In genomic region chr5:72821776-72822175, GRCh38 we compare ENCODE assay signal across 22 cellular contexts. TPM values are rescaled to one million over a fixed set of nuclear protein-coding genes. Genes with fewer than 3 reads are reported as not detected.
DNase-seq lines count a peak whose midpoint lies in the region; TF ChIP-seq lines count a peak whose summit lies in the region.
"Had no signal": no experiment of that assay in that cellular context is flagged by ENCODE, and none has a peak within 500 bp of the region (broad histone marks: within the 10 kb centered on the region; RNA-seq: fewer than 3 reads in every experiment).

No MANE protein-coding gene starts in this region.

- H3K27ac Mint-ChIP-seq in dendritic cell treated with granulocyte-macrophage colony-stimulating factor and Interleukin-4, amounts not matched to agents 40 ng/mL and 50 ng/mL, for 4 days, result no peak overlapping the region
- H3K27ac Mint-ChIP-seq: endodermal cell, naive B cell had no signal

- H3K9me3 Mint-ChIP-seq in dendritic cell treated with granulocyte-macrophage colony-stimulating factor and Interleukin-4, amounts not matched to agents 40 ng/mL and 50 ng/mL, for 4 days, result no peaks in the 10 kb centered on the region
- H3K9me3 Mint-ChIP-seq: endodermal cell, naive B cell had no signal

- no peak overlapping the region for H3K4me3 ChIP-seq in BLaER1 treated with 17β-estradiol and CSF1 and Interleukin-3, amounts not matched to agents 10 nM and 100 nM
- no peak overlapping the region for H3K4me3 ChIP-seq in dorsolateral prefrontal cortex
- H3K4me3 ChIP-seq: colonic mucosa, skin epidermis, suprapubic skin, uterus had no signal

- peaks cover 0 to 23% (median 8%) of the 10 kb centered on the region in 11 experiments; a peak in 8 of 22 replicates for H3K36me3 ChIP-seq in BLaER1 treated with 17β-estradiol and CSF1 and Interleukin-3, amounts not matched to agents 10 nM and 100 nM
- H3K36me3 ChIP-seq: colonic mucosa, suprapubic skin, uterus had no signal

- no peaks in the 10 kb centered on the region for H3K27me3 ChIP-seq in BLaER1 treated with 17β-estradiol and CSF1 and Interleukin-3, amounts not matched to agents 10 nM and 100 nM
- H3K27me3 ChIP-seq in dorsolateral prefrontal cortex, result no peaks in the 10 kb centered on the region
- H3K27me3 ChIP-seq: colonic mucosa, suprapubic skin, uterus had no signal

- H3K4me1 ChIP-seq in BLaER1 treated with 17β-estradiol and CSF1 and Interleukin-3, amounts not matched to agents 10 nM and 100 nM, result peaks cover 26 to 50% (median 41%) of the 10 kb centered on the region in 10 experiments
- H3K4me1 ChIP-seq: uterus had no signal

- peak overlapping the region in 10 of 11 experiments; percentile 25 to 87 (median 38); a peak in 16 of 22 replicates for H3K4me2 ChIP-seq in BLaER1 treated with 17β-estradiol and CSF1 and Interleukin-3, amounts not matched to agents 10 nM and 100 nM

- no peaks in the 10 kb centered on the region for H3K9me3 ChIP-seq in BLaER1 treated with 17β-estradiol and CSF1 and Interleukin-3, amounts not matched to agents 10 nM and 100 nM (replicated peaks in 1 of 11)
- H3K9me3 ChIP-seq: colonic mucosa, suprapubic skin, uterus had no signal

- peaks cover 6% of the 10 kb centered on the region for H3K36me3 Mint-ChIP-seq in dendritic cell treated with granulocyte-macrophage colony-stimulating factor and Interleukin-4, amounts not matched to agents 40 ng/mL and 50 ng/mL, for 4 days (ENCODE audit: low read depth)
- H3K36me3 Mint-ChIP-seq: naive B cell had no signal

- H3K27ac ChIP-seq in BLaER1 treated with 17β-estradiol and CSF1 and Interleukin-3, amounts not matched to agents 10 nM and 100 nM, result peak overlapping the region in 2 of 11 experiments; percentile 29 to 30; a peak in 2 of 22 replicates
- no peak overlapping the region for H3K27ac ChIP-seq in dorsolateral prefrontal cortex
- H3K27ac ChIP-seq: colonic mucosa, skin epidermis, suprapubic skin, uterus had no signal

- H4K20me1 ChIP-seq in BLaER1 treated with 17β-estradiol and CSF1 and Interleukin-3, amounts not matched to agents 10 nM and 100 nM, result peaks cover 0 to 63% (median 11%) of the 10 kb centered on the region in 11 experiments; a peak in 9 of 22 replicates

- intact Hi-C loops in dendritic cell treated with granulocyte-macrophage colony-stimulating factor and Interleukin-4, amounts not matched to agents 40 ng/mL and 50 ng/mL, for 4 days (cut with micrococcal nuclease), result no loop called here
- intact Hi-C loops in dorsolateral prefrontal cortex (cut with DNase I), result no loop called here

- peak overlapping the region; percentile 14 for H3K4me3 Mint-ChIP-seq in dendritic cell treated with granulocyte-macrophage colony-stimulating factor and Interleukin-4, amounts not matched to agents 40 ng/mL and 50 ng/mL, for 4 days
- H3K4me3 Mint-ChIP-seq: endodermal cell, naive B cell had no signal

- H3K27me3 Mint-ChIP-seq in dendritic cell treated with granulocyte-macrophage colony-stimulating factor and Interleukin-4, amounts not matched to agents 40 ng/mL and 50 ng/mL, for 4 days, result no peaks in the 10 kb centered on the region
- H3K27me3 Mint-ChIP-seq: naive B cell had no signal

- H3K4me1 Mint-ChIP-seq in dendritic cell treated with granulocyte-macrophage colony-stimulating factor and Interleukin-4, amounts not matched to agents 40 ng/mL and 50 ng/mL, for 4 days (ENCODE audit: low read depth), result peaks cover 10% of the 10 kb centered on the region

- TF ChIP-seq CTCF in dorsolateral prefrontal cortex (IDR thresholded peaks at IDR 0.05 in 54 of 56, conservative IDR thresholded peaks at IDR 0.05 in 2 of 56; ENCODE audit: low read depth in 1 of 56, partially characterized antibody in 56 of 56), result no peak

- DNase-seq in OCI-M1 (lab: John Stamatoyannopoulos, UW) (peak; percentile 38), myocyte (ENCODE audit: low read depth) (peak; percentile 1), NCI-H774 (lab: John Stamatoyannopoulos, UW) (no peak), dorsolateral prefrontal cortex (no peak), SK-N-DZ (ENCODE audit: low spot score) (no peak)
- DNase-seq in stimulated activated naive CD4-positive, alpha-beta T cell treated with Interleukin-2 at 50 U/mL for 16 hours (lab: John Stamatoyannopoulos, UW), result no peak
- DNase-seq: activated CD4-positive, alpha-beta T cell treated with anti-CD3 and anti-CD28 coated beads for 1 hour; activated gamma-delta T cell; C1 segment of cervical spinal cord; colonic mucosa; endodermal cell; naive B cell; NCI-H1105; NCI-H2029; nucleus accumbens; stimulated activated CD4-positive, alpha-beta T cell treated with anti-CD3 and anti-CD28 coated beads, Interleukin-2, amount 100 ng/mL, for 24 hours; T-helper 1 cell; uterus had no signal

- no peak overlapping the region for H3K9ac ChIP-seq in BLaER1 treated with 17β-estradiol and CSF1 and Interleukin-3, amounts not matched to agents 10 nM and 100 nM

RNA-seq across cellular contexts. Expression of gene TNPO1, which starts 5.3 kb away (rescaled TPM):
- total RNA-seq in myocyte, result 295 and 409 TPM in 2 replicates
- 79.9 TPM for polyA plus RNA-seq in myocyte (2012)
- 100 to 1,000 TPM in 26 of 120 experiments, 10 to 100 TPM in 94; 61.1 to 127 (median 93.1) TPM for total RNA-seq in dorsolateral prefrontal cortex
- 112 and 150 TPM in 2 replicates for polyA plus RNA-seq in SK-N-DZ (2014; cell fraction: cytosol; rRNA removed)
- 56.7 and 60.4 TPM in 2 replicates for polyA plus RNA-seq in SK-N-DZ (2014; cell fraction: nucleus; rRNA removed)

Comparison
In these comparisons a context has a peak if more than half of its experiments do, and no peak if none do; other contexts are left out.
1. DNase-seq: peak in OCI-M1 (single experiment) and myocyte (single experiment); none in NCI-H774 (single experiment), stimulated activated naive CD4-positive, alpha-beta T cell treated with Interleukin-2 at 50 U/mL for 16 hours (single experiment), dorsolateral prefrontal cortex (0 of 10) and SK-N-DZ (single experiment).